ENCODE assay signal across 18 cellular contexts in the genomic region with DNA sequence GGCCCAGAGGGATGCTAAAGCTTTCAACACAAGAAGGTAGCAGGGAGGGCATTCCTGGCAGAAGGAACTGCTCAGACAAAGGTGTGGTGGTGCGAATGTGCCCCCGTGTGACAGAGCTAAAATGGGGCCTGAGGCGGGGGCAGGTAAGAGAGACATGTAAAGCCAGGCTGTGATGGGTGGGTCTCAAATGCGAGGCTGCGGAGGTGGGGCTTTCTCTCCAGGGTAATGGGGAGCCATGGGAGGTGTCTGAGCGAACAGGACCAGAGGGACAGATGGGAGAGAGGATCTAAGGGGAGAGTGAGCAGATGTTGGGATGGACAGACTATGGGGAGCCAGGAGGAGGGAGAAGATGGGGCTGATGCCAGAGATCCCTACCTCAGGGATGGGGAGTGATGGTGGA.
"Had no signal": no experiment of that assay in that cellular context is flagged by ENCODE, and none has a peak within 500 bp of the region (broad histone marks: within the 10 kb centered on the region; RNA-seq: fewer than 3 reads in every experiment).

No MANE protein-coding gene starts in this region.

- DNase-seq: IMR-90, Kasumi-1, MM.1S, NCI-H1092 treated with DMSO at 0.1 percent for 48 hours, NCI-H1436, NCI-H187 treated with DMSO at 0.1 percent for 48 hours, NCI-H2029 treated with DMSO at 0.1 percent for 48 hours, NCI-H226, NCI-H446, NCI-H510A, NCI-H524 treated with DMSO at 0.1 percent for 48 hours, NCI-H69, NCI-H774, RPMI8226, SHP77 had no signal

- H3K9ac ChIP-seq: KMS-11 had no signal

- ATAC-seq: SK-N-SH treated with all-trans-retinoic acid at 6 μM for 48 hours had no signal

- H3K27ac ChIP-seq: KMS-11 had no signal

- H3K4me2 ChIP-seq: KMS-11 had no signal

- FAIRE-seq: RCC 7860 had no signal
